9 cellular contexts compared by ENCODE assay signal in the genomic region with DNA sequence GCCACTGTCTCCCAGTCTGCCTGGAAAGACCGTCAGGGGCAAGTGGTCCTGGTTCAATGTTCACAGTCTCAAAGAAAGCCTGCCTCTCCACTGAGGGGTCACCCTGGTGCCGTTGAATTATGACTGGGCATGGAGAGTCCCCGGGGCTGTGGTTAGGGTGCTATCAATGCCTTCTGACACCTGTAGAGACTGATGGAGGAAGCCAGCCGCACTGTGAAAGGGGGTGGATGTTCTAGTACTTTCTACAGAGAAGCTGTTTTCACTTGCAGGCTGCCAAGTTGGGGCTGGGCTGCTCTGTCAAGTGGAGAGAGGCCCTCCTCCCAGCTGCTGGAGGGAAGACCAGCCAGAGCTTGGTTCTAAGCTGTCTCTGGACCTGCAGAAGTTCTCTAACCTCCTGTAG.
DNase-seq lines count a peak whose midpoint lies in the region; ATAC-seq lines count a peak whose summit lies in the region.
"Had no signal": no experiment of that assay in that cellular context is flagged by ENCODE, and none has a peak within 500 bp of the region (broad histone marks: within the 10 kb centered on the region; RNA-seq: fewer than 3 reads in every experiment).

No MANE protein-coding gene starts in this region.

- no peak overlapping the region for H3K27ac ChIP-seq in mesenchymal stem cell (ENCODE audit: low read length, poor library complexity, severe bottlenecking)

- DNase-seq in mesenchymal stem cell, result no peak
- DNase-seq in NCI-H2081 (lab: John Stamatoyannopoulos, UW), result no peak
- no peak for DNase-seq in NCI-H2029 treated with DMSO at 0.1 percent for 48 hours (lab: John Stamatoyannopoulos, UW)
- no peak for DNase-seq in stimulated activated naive CD4-positive, alpha-beta T cell (lab: John Stamatoyannopoulos, UW)
- DNase-seq: Calu3 had no signal

- H3K9me3 ChIP-seq in mesenchymal stem cell (ENCODE audit: control insufficient read depth, low read length), result no peaks in the 10 kb centered on the region

- H3K36me3 ChIP-seq in mesenchymal stem cell (ENCODE audit: control insufficient read depth in 1 of 2, insufficient read depth in 2 of 2, low read depth in 1 of 2, low read length in 2 of 2), result peaks cover 0 to 5% of the 10 kb centered on the region in 2 experiments

- H3K4me3 ChIP-seq in mesenchymal stem cell (ENCODE audit: insufficient read depth in 1 of 2, low read depth in 1 of 2, low read length in 2 of 2), result no peak overlapping the region

- no peak overlapping the region for H2BK12ac ChIP-seq in mesenchymal stem cell (ENCODE audit: low read length in 2 of 2)

- H3K14ac ChIP-seq in mesenchymal stem cell (ENCODE audit: low read length in 2 of 2), result no peak overlapping the region

- H3K9ac ChIP-seq in mesenchymal stem cell (ENCODE audit: low read length), result no peak overlapping the region

- peak overlapping the region; percentile 61 for H2AK5ac ChIP-seq in mesenchymal stem cell (ENCODE audit: low read length, severe bottlenecking)

- peaks cover 4% of the 10 kb centered on the region for H3K4me1 ChIP-seq in mesenchymal stem cell (ENCODE audit: control insufficient read depth, insufficient read depth, low read depth, low read length)

- no peak overlapping the region for H3K4me2 ChIP-seq in mesenchymal stem cell (ENCODE audit: low read length, poor library complexity, severe bottlenecking)

- H3K79me1 ChIP-seq in mesenchymal stem cell (replicated peaks; ENCODE audit: low read length, poor library complexity, severe bottlenecking), result no peaks in the 10 kb centered on the region

- H3K4ac ChIP-seq in mesenchymal stem cell (ENCODE audit: low read depth in 1 of 2, low read length in 2 of 2), result no peak overlapping the region

- WGBS in mesenchymal stem cell, result 94% methylated on average over 4 of the region's 4 CpGs

- no peak overlapping the region for H2AFZ ChIP-seq in mesenchymal stem cell (ENCODE audit: low read depth, low read length)

- H4K8ac ChIP-seq in mesenchymal stem cell (ENCODE audit: low read length), result no peak overlapping the region

- no peaks in the 10 kb centered on the region for H3K27me3 ChIP-seq in mesenchymal stem cell (ENCODE audit: control insufficient read depth in 1 of 2, insufficient read depth in 1 of 2, low read length in 2 of 2)

- H3K23ac ChIP-seq in mesenchymal stem cell (ENCODE audit: low read length in 2 of 2), result no peak overlapping the region

- no peak overlapping the region for H3K18ac ChIP-seq in mesenchymal stem cell (ENCODE audit: low read depth in 1 of 2, low read length in 2 of 2)

- ATAC-seq in GM18909 (IDR thresholded peaks at IDR 0.05; ENCODE audit: poor library complexity, unreplicated experiment) (peak; percentile 83), GM21576 (IDR thresholded peaks at IDR 0.05; ENCODE audit: unreplicated experiment) (peak; percentile 93), HG03175 (IDR thresholded peaks at IDR 0.05; ENCODE audit: unreplicated experiment) (peak; percentile 86), HG03097 (IDR thresholded peaks at IDR 0.05; ENCODE audit: low FRiP score, unreplicated experiment) (no peak)

- no peak overlapping the region for H2BK120ac ChIP-seq in mesenchymal stem cell (ENCODE audit: low read depth, low read length)

- no peak overlapping the region for H4K91ac ChIP-seq in mesenchymal stem cell (ENCODE audit: low read length)

- H2BK5ac ChIP-seq in mesenchymal stem cell (ENCODE audit: low read depth, low read length, poor library complexity, severe bottlenecking), result peak overlapping the region; percentile 35

- H2BK15ac ChIP-seq in mesenchymal stem cell (ENCODE audit: low read depth, poor library complexity, severe bottlenecking), result no peak overlapping the region
